In genomic region chr6:87393026-87393622, GRCh38 we compare ENCODE assay signal across 9 cellular contexts. TPM values are rescaled to one million over a fixed set of nuclear protein-coding genes. Genes with fewer than 3 reads are reported as not detected.
DNase-seq lines count a peak whose midpoint lies in the region; ATAC-seq and TF ChIP-seq lines count a peak whose summit lies in the region.
"Had no signal": no experiment of that assay in that cellular context is flagged by ENCODE, and none has a peak within 500 bp of the region (broad histone marks: within the 10 kb centered on the region; RNA-seq: fewer than 3 reads in every experiment).

No MANE protein-coding gene starts in this region.

- H3K4me1 ChIP-seq in parathyroid adenoma, result no peaks in the 10 kb centered on the region

- H3K79me2 ChIP-seq in parathyroid adenoma, result no peaks in the 10 kb centered on the region

- peak; percentile 62 for ATAC-seq in GM21423 (IDR thresholded peaks at IDR 0.05; ENCODE audit: unreplicated experiment)

- intact Hi-C loops in activated T-helper 1 cell treated with anti-CD3 and anti-CD28 coated beads, Interleukin-12 subunit alpha, Interleukin-12 subunit beta, Interleukin-2, Interleukin-4 antibody, amounts not matched to agents 30 ng/mL and 10 ng/mL and 1 ng/mL, durations not matched to agents 14 hours and 24 hours and 36 hours (cut with micrococcal nuclease), result loop anchor here (1.0 to 10.0 kb wide), 11 partner anchors 15 to 1478 kb away; partner anchors contain the start of genes AKIRIN2 and ORC3

- no peak overlapping the region for H3K4me3 ChIP-seq in parathyroid adenoma (ENCODE audit: low read depth, low read length)

- H3K9me3 ChIP-seq in parathyroid adenoma (ENCODE audit: control insufficient read depth, low read length), result no peaks in the 10 kb centered on the region

- H3K27me3 Mint-ChIP-seq in activated T-helper 1 cell treated with anti-CD3 and anti-CD28 coated beads, Interleukin-12 subunit alpha, Interleukin-12 subunit beta, Interleukin-2, Interleukin-4 antibody, amounts not matched to agents 30 ng/mL and 10 ng/mL and 1 ng/mL, durations not matched to agents 14 hours and 24 hours and 36 hours (ENCODE audit: insufficient read depth), result no peaks in the 10 kb centered on the region

- no peak overlapping the region for H3K4me3 Mint-ChIP-seq in activated T-helper 1 cell treated with anti-CD3 and anti-CD28 coated beads, Interleukin-12 subunit alpha, Interleukin-12 subunit beta, Interleukin-2, Interleukin-4 antibody, amounts not matched to agents 30 ng/mL and 10 ng/mL and 1 ng/mL, durations not matched to agents 14 hours and 24 hours and 36 hours

- no peaks in the 10 kb centered on the region for H3K36me3 ChIP-seq in parathyroid adenoma (ENCODE audit: control insufficient read depth, insufficient read depth, low read length)

- TF ChIP-seq CTCF in parathyroid adenoma (IDR thresholded peaks at IDR 0.05), result peak; percentile 78

- no peaks in the 10 kb centered on the region for H3K27me3 ChIP-seq in parathyroid adenoma (ENCODE audit: control insufficient read depth, insufficient read depth, low read length)

- peak; percentile 35 for DNase-seq in DMS53 treated with DMSO at 0.1 percent for 48 hours (lab: John Stamatoyannopoulos, UW; ENCODE audit: unreplicated experiment)
- peak; percentile 49 for DNase-seq in HS-5 (ENCODE audit: low read depth)
- DNase-seq in NCI-H82 treated with DMSO at 0.1 percent for 48 hours (lab: John Stamatoyannopoulos, UW; ENCODE audit: unreplicated experiment), result peak; percentile 26
- peak; percentile 14 for DNase-seq in activated T-helper 1 cell treated with anti-CD3 and anti-CD28 coated beads, Interleukin-12 subunit alpha, Interleukin-12 subunit beta, Interleukin-2, Interleukin-4 antibody, amounts not matched to agents 30 ng/mL and 10 ng/mL and 1 ng/mL, durations not matched to agents 14 hours and 24 hours and 36 hours (ENCODE audit: low spot score)
- DNase-seq in germinal center (ENCODE audit: low spot score), result peak; percentile 48
- no peak for DNase-seq in islet precursor cell

- no peak overlapping the region for H2AFZ ChIP-seq in parathyroid adenoma

- H3K9me3 Mint-ChIP-seq in activated T-helper 1 cell treated with anti-CD3 and anti-CD28 coated beads, Interleukin-12 subunit alpha, Interleukin-12 subunit beta, Interleukin-2, Interleukin-4 antibody, amounts not matched to agents 30 ng/mL and 10 ng/mL and 1 ng/mL, durations not matched to agents 14 hours and 24 hours and 36 hours, result no peaks in the 10 kb centered on the region

- H3K9ac ChIP-seq in parathyroid adenoma, result no peak overlapping the region

- no peak overlapping the region for H3K27ac Mint-ChIP-seq in activated T-helper 1 cell treated with anti-CD3 and anti-CD28 coated beads, Interleukin-12 subunit alpha, Interleukin-12 subunit beta, Interleukin-2, Interleukin-4 antibody, amounts not matched to agents 30 ng/mL and 10 ng/mL and 1 ng/mL, durations not matched to agents 14 hours and 24 hours and 36 hours

- no peak overlapping the region for H3K27ac ChIP-seq in parathyroid adenoma

- H3K4me1 Mint-ChIP-seq in activated T-helper 1 cell treated with anti-CD3 and anti-CD28 coated beads, Interleukin-12 subunit alpha, Interleukin-12 subunit beta, Interleukin-2, Interleukin-4 antibody, amounts not matched to agents 30 ng/mL and 10 ng/mL and 1 ng/mL, durations not matched to agents 14 hours and 24 hours and 36 hours (ENCODE audit: low read depth), result no peaks in the 10 kb centered on the region

- no peaks in the 10 kb centered on the region for H3K36me3 Mint-ChIP-seq in activated T-helper 1 cell treated with anti-CD3 and anti-CD28 coated beads, Interleukin-12 subunit alpha, Interleukin-12 subunit beta, Interleukin-2, Interleukin-4 antibody, amounts not matched to agents 30 ng/mL and 10 ng/mL and 1 ng/mL, durations not matched to agents 14 hours and 24 hours and 36 hours (ENCODE audit: low read depth)

- H3K4me2 ChIP-seq in parathyroid adenoma (ENCODE audit: low read length), result no peak overlapping the region

RNA-seq across cellular contexts. Expression of gene CFAP206, which starts 14.6 kb away (rescaled TPM):
- 0.20 TPM in 1 of 2 replicates, not detected in the other for total RNA-seq in activated T-helper 1 cell treated with anti-CD3 and anti-CD28 coated beads, Interleukin-12 subunit alpha, Interleukin-12 subunit beta, Interleukin-2, Interleukin-4 antibody, amounts not matched to agents 30 ng/mL and 10 ng/mL and 1 ng/mL, durations not matched to agents 14 hours and 24 hours and 36 hours
- total RNA-seq: activated CD8-positive, alpha-beta memory T cell treated with anti-CD3 and anti-CD28 coated beads for 36 hours had no signal

RNA-seq across cellular contexts. Expression of gene C6orf163, which starts 48.5 kb away (rescaled TPM):
- 1.2 and 1.6 TPM in 2 replicates for total RNA-seq in activated T-helper 1 cell treated with anti-CD3 and anti-CD28 coated beads, Interleukin-12 subunit alpha, Interleukin-12 subunit beta, Interleukin-2, Interleukin-4 antibody, amounts not matched to agents 30 ng/mL and 10 ng/mL and 1 ng/mL, durations not matched to agents 14 hours and 24 hours and 36 hours
